ENCODE assay signal across 9 cellular contexts in genomic region chr1:155175927-155176371, GRCh38. TPM values are rescaled to one million over a fixed set of nuclear protein-coding genes. Genes with fewer than 3 reads are reported as not detected.
DNase-seq lines count a peak whose midpoint lies in the region; ATAC-seq and TF ChIP-seq lines count a peak whose summit lies in the region.
"Had no signal": no experiment of that assay in that cellular context is flagged by ENCODE, and none has a peak within 500 bp of the region (broad histone marks: within the 10 kb centered on the region; RNA-seq: fewer than 3 reads in every experiment).

No MANE protein-coding gene starts in this region.

- peak overlapping the region; percentile 59 for H3K27ac ChIP-seq in Karpas-422 (ENCODE audit: low read length)
- H3K27ac ChIP-seq in ascending aorta: no peak overlapping the region
- H3K27ac ChIP-seq: heart left ventricle had no signal

- H4K20me1 ChIP-seq in Karpas-422 (ENCODE audit: insufficient read depth, low read depth, low read length): no peaks in the 10 kb centered on the region

- DNase-seq in NCI-H748 (lab: John Stamatoyannopoulos, UW; ENCODE audit: unreplicated experiment) (peak; percentile 40), NCI-H748 treated with DMSO at 0.1 percent for 48 hours (lab: John Stamatoyannopoulos, UW) (no peak), Karpas-422 (peak; percentile 80), progenitor cell of endocrine pancreas (ENCODE audit: low spot score, unreplicated experiment) (no peak), HEK293T (ENCODE audit: extremely low spot score) (no peak), ascending aorta (ENCODE audit: low spot score in 2 of 2) (no peak)
- DNase-seq in activated T-cell treated with anti-CD3 and anti-CD28 coated beads, Interleukin-2, amount 50 U/mL, for 48 hours: peak; percentile 56 to 58

- POLR2A ChIA-PET in HEK293T (lab: Yijun Ruan, JAX): interaction anchor here (1.1 to 4.5 kb wide), 4 partner anchors 9 to 51 kb away, joined by 3 to 96 read pairs (median 5); partner anchors contain the start of gene SLC50A1

- H3K4me1 Mint-ChIP-seq in progenitor cell of endocrine pancreas (ENCODE audit: low read depth): peaks cover 29% of the 10 kb centered on the region

- H3K36me3 Mint-ChIP-seq in progenitor cell of endocrine pancreas (ENCODE audit: insufficient read depth): peaks cover 5% of the 10 kb centered on the region

- H3K4me1 ChIP-seq in Karpas-422 (ENCODE audit: low read length) (peaks cover 48% of the 10 kb centered on the region), ascending aorta (peaks cover 10 to 15% of the 10 kb centered on the region in 2 donors)

- no peaks in the 10 kb centered on the region for H3K27me3 Mint-ChIP-seq in progenitor cell of endocrine pancreas

- no peaks in the 10 kb centered on the region for H3K9me3 Mint-ChIP-seq in progenitor cell of endocrine pancreas (ENCODE audit: low read depth)

- H3K79me2 ChIP-seq in Karpas-422 (ENCODE audit: low read length): peaks cover 24% of the 10 kb centered on the region

- ATAC-seq in GM21360 (IDR thresholded peaks at IDR 0.05; ENCODE audit: unreplicated experiment): no peak

- no peaks in the 10 kb centered on the region for H3K9me2 ChIP-seq in Karpas-422 (replicated peaks; ENCODE audit: insufficient read depth, low read length)

- no peaks in the 10 kb centered on the region for H3K9me3 ChIP-seq in Karpas-422 (ENCODE audit: low read length)
- no peaks in the 10 kb centered on the region for H3K9me3 ChIP-seq in ascending aorta
- H3K9me3 ChIP-seq: heart left ventricle had no signal

- H3K9ac ChIP-seq in Karpas-422 (ENCODE audit: low read length): peak overlapping the region; percentile 14

- H3K4me2 ChIP-seq in Karpas-422 (ENCODE audit: low read depth, low read length, poor library complexity, severe bottlenecking): peak overlapping the region; percentile 97

- intact Hi-C loops in ascending aorta (cut with DNase I): loop anchor here (1.0 kb wide), 1 partner anchor 17 kb away; no protein-coding TSS in a partner anchor

- H3K4me3 Mint-ChIP-seq in progenitor cell of endocrine pancreas (ENCODE audit: low read depth): peak overlapping the region; percentile 0

- H3K4me3 ChIP-seq in Karpas-422 (ENCODE audit: low read length) (no peak overlapping the region; the same call in 1 of the 2 replicates), ascending aorta (no peak overlapping the region)
- H3K4me3 ChIP-seq: heart left ventricle had no signal

- no peak overlapping the region for H3K27ac Mint-ChIP-seq in progenitor cell of endocrine pancreas

- H3K27me3 ChIP-seq in Karpas-422 (ENCODE audit: low read length) (no peaks in the 10 kb centered on the region), ascending aorta (no peaks in the 10 kb centered on the region)

- H3K36me3 ChIP-seq in Karpas-422 (ENCODE audit: insufficient read depth, low read length) (peaks cover 16% of the 10 kb centered on the region), ascending aorta (peaks cover 0 to 8% of the 10 kb centered on the region in 2 donors)

- no peak overlapping the region for H2AFZ ChIP-seq in Karpas-422 (ENCODE audit: low read length)

- CTCF ChIA-PET in HEK293T (lab: Yijun Ruan, JAX): interaction anchor here (0.6 to 5.7 kb wide), 6 partner anchors 18 to 987 kb away, joined by 3 to 52 read pairs (median 5); no protein-coding TSS in a partner anchor

- TF ChIP-seq CTCF in progenitor cell of endocrine pancreas (IDR thresholded peaks at IDR 0.05; ENCODE audit: unreplicated experiment) (no peak), ascending aorta (IDR thresholded peaks at IDR 0.05) (no peak)

TF ChIP-seq in HEK293T, 16 proteins besides CTCF, POLR2A, EP300 and RAD21:
- TF ChIP-seq ARNT (IDR thresholded peaks at IDR 0.05): no peak

RNA-seq across cellular contexts. Expression of gene TRIM46, which starts 2.3 kb away (rescaled TPM):
- 5.1 and 19.2 TPM in 2 replicates for total RNA-seq in Karpas-422 (2014; rRNA removed; shearing (Covaris generic); ENCODE audit: low replicate concordance)
- 21.1 and 25.7 TPM in 2 replicates for total RNA-seq in progenitor cell of endocrine pancreas
- total RNA-seq in ascending aorta: not detected

RNA-seq across cellular contexts. Expression of gene KRTCAP2, which starts 2.8 kb away (rescaled TPM):
- 237 and 400 TPM in 2 replicates for total RNA-seq in Karpas-422 (2014; rRNA removed; shearing (Covaris generic); ENCODE audit: low replicate concordance)
- total RNA-seq in progenitor cell of endocrine pancreas (146 and 149 TPM in 2 replicates), ascending aorta (146 TPM)

RNA-seq across cellular contexts. Expression of gene THBS3, which starts 31.7 kb away (rescaled TPM):
- 11.9 and 18.7 TPM in 2 replicates for total RNA-seq in Karpas-422 (2014; rRNA removed; shearing (Covaris generic); ENCODE audit: low replicate concordance)
- total RNA-seq in progenitor cell of endocrine pancreas (46.0 and 52.2 TPM in 2 replicates), ascending aorta (40.3 TPM)

RNA-seq across cellular contexts. Expression of gene MTX1, which starts 32.5 kb away (rescaled TPM):
- total RNA-seq in Karpas-422 (2014; rRNA removed; shearing (Covaris generic); ENCODE audit: low replicate concordance): 49.5 and 56.9 TPM in 2 replicates
- total RNA-seq in progenitor cell of endocrine pancreas (38.1 and 38.7 TPM in 2 replicates), ascending aorta (23.9 TPM)

RNA-seq across cellular contexts. Expression of gene DPM3, which starts 35.6 kb away (rescaled TPM):
- total RNA-seq in Karpas-422 (2014; rRNA removed; shearing (Covaris generic); ENCODE audit: low replicate concordance): 22.2 and 33.2 TPM in 2 replicates
- total RNA-seq in progenitor cell of endocrine pancreas (45.6 and 49.3 TPM in 2 replicates), ascending aorta (78.2 TPM)

Comparison
In these comparisons a context has a peak if more than half of its experiments do, and no peak if none do; other contexts are left out.
1. DNase-seq: peak in NCI-H748 (single experiment), Karpas-422 (single experiment) and activated T-cell treated with anti-CD3 and anti-CD28 coated beads, Interleukin-2, amount 50 U/mL, for 48 hours (2 of 2); none in NCI-H748 treated with DMSO at 0.1 percent for 48 hours (single experiment), progenitor cell of endocrine pancreas (single experiment), HEK293T (single experiment) and ascending aorta (0 of 2).